38 cellular contexts compared by ENCODE assay signal in genomic region chr4:143658336-143658735, GRCh38. TPM values are rescaled to one million over a fixed set of nuclear protein-coding genes. Genes with fewer than 3 reads are reported as not detected.
"Had no signal": no experiment of that assay in that cellular context is flagged by ENCODE, and none has a peak within 500 bp of the region (broad histone marks: within the 10 kb centered on the region; RNA-seq: fewer than 3 reads in every experiment).

No MANE protein-coding gene starts in this region.

- DNase-seq: Karpas-422, Kasumi-1, MG63, MM.1S, MV-4-11, NCI-H1048, NCI-H1092, NCI-H1092 treated with DMSO at 0.1 percent for 48 hours, NCI-H1105, NCI-H1105 treated with DMSO at 0.1 percent for 48 hours, NCI-H1417, NCI-H1417 treated with DMSO at 0.1 percent for 48 hours, NCI-H1436, NCI-H1436 treated with DMSO at 0.1 percent for 48 hours, NCI-H146, NCI-H1694, NCI-H1694 treated with DMSO at 0.1 percent for 48 hours, NCI-H187, NCI-H187 treated with DMSO at 0.1 percent for 48 hours, NCI-H1930, NCI-H2029, NCI-H2029 treated with DMSO at 0.1 percent for 48 hours, NCI-H2081, NCI-H2081 treated with DMSO at 0.1 percent for 48 hours, NCI-H2107, NCI-H2171, NCI-H2171 treated with DMSO at 0.1 percent for 48 hours, NCI-H2227 treated with DMSO at 0.1 percent for 48 hours, NCI-H226, NCI-H345, NCI-H446, NCI-H446 treated with DMSO at 0.1 percent for 48 hours, NCI-H510A, NCI-H510A treated with DMSO at 0.1 percent for 48 hours had no signal

RNA-seq across cellular contexts. Expression of gene FREM3, which starts 42.1 kb away (rescaled TPM):
- total RNA-seq: LHCN-M2, M059J, MCF 10A, NCI-H460 had no signal
